Comparison of ENCODE assay signal across 21 cellular contexts in the genomic region with DNA sequence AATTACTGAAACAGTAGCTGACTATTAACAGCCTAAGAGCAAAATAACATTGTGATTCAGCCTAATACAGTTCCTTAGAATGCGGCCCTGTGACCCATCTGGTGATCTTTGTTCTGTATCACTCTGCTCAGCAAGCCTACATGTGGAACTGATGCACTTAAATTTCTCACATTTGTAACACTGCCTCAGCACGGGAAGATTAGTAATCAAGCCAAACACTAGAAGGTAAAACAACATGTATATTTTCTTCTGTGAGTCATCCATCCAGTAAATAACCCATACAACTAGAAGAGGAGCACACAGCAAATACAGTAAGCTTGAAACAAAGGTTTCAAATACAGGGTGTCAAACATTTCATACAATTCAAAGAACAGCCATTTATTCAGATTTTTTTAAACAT.
DNase-seq lines count a peak whose midpoint lies in the region; ATAC-seq, FAIRE-seq and TF ChIP-seq lines count a peak whose summit lies in the region.
"Had no signal": no experiment of that assay in that cellular context is flagged by ENCODE, and none has a peak within 500 bp of the region (broad histone marks: within the 10 kb centered on the region; RNA-seq: fewer than 3 reads in every experiment).

No MANE protein-coding gene starts in this region.

- no peaks in the 10 kb centered on the region for H3K36me3 Mint-ChIP-seq in MCF 10A (ENCODE audit: insufficient read depth, unreplicated experiment)
- H3K36me3 Mint-ChIP-seq: CD4-positive, CD25-positive, alpha-beta regulatory T cell had no signal

- POLR2A ChIA-PET in MCF 10A (lab: Yijun Ruan, JAX) = interaction anchor here (0.7 kb wide), 1 partner anchor 69 kb away, joined by 4 read pairs; no protein-coding TSS in a partner anchor

- H3K9me3 Mint-ChIP-seq in MCF 10A (ENCODE audit: unreplicated experiment) = no peaks in the 10 kb centered on the region

- no peak for ATAC-seq in GM21723 (IDR thresholded peaks at IDR 0.05; ENCODE audit: unreplicated experiment)
- ATAC-seq: left cardiac atrium; right cardiac atrium; stimulated activated naive CD8-positive, alpha-beta T cell treated with anti-CD3 and anti-CD28 coated beads, Interleukin-15, amount 100 ng/mL, for 72 hours; upper lobe of right lung had no signal

- H3K4me1 ChIP-seq in breast epithelium = peaks cover 0 to 4% of the 10 kb centered on the region in 2 donors
- H3K4me1 ChIP-seq: upper lobe of right lung had no signal

- no TSS peak for BruUV-seq in MCF 10A (replicated peaks; lab: Mats Ljungman, UMichigan)

- peaks cover 5% of the 10 kb centered on the region for H3K4me1 Mint-ChIP-seq in MCF 10A (ENCODE audit: insufficient read depth, unreplicated experiment)

- FAIRE-seq in bronchial epithelial cell (lab: Jason Lieb, UNC) (no peak), RCC 7860 (lab: Jason Lieb, UNC) (no peak)

- no peaks in the 10 kb centered on the region for H3K36me3 ChIP-seq in breast epithelium
- H3K36me3 ChIP-seq in bronchial epithelial cell (ENCODE audit: control insufficient read depth, insufficient read depth, low read length) = no peaks in the 10 kb centered on the region
- H3K36me3 ChIP-seq: upper lobe of right lung had no signal

- H3K4me3 ChIP-seq in breast epithelium = no peak overlapping the region
- H3K4me3 ChIP-seq in bronchial epithelial cell (ENCODE audit: low read depth, low read length) = no peak overlapping the region
- no peak overlapping the region for H3K4me3 ChIP-seq in foreskin fibroblast (ENCODE audit: low read depth in 1 of 2, low read length in 2 of 2)
- H3K4me3 ChIP-seq: upper lobe of right lung had no signal

- TF ChIP-seq CTCF in MCF 10A (IDR thresholded peaks at IDR 0.05; ENCODE audit: unreplicated experiment) (no peak), breast epithelium (IDR thresholded peaks at IDR 0.05) (no peak), bronchial epithelial cell (IDR thresholded peaks at IDR 0.05; ENCODE audit: insufficient read depth, low read length, severe bottlenecking) (no peak), foreskin fibroblast (IDR thresholded peaks at IDR 0.05; ENCODE audit: low read depth, low read length) (no peak)

- DNase-seq in MCF 10A (ENCODE audit: unreplicated experiment) (peak; percentile 31), breast epithelium (ENCODE audit: low spot score in 2 of 2) (no peak), bronchial epithelial cell (ENCODE audit: low read depth) (peak; percentile 60), foreskin fibroblast (peak; percentile 10 to 43), NCI-H524 (lab: John Stamatoyannopoulos, UW) (no peak), AG20443 (ENCODE audit: low spot score) (no peak), RCC 7860 (ENCODE audit: low spot score) (no peak)
- DNase-seq: activated CD4-positive, alpha-beta T cell treated with anti-CD3 and anti-CD28 coated beads for 4 hours; activated naive CD4-positive, alpha-beta T cell treated with Interleukin-2 at 50 U/mL for 16 hours; aorta; CD4-positive, CD25-positive, alpha-beta regulatory T cell; DMS79 treated with DMSO at 0.1 percent for 48 hours; left cardiac atrium; midbrain; NCI-H2029 treated with DMSO at 0.1 percent for 48 hours; NCI-H510A; right cardiac atrium; stimulated activated naive CD8-positive, alpha-beta T cell treated with anti-CD3 and anti-CD28 coated beads, Interleukin-15, amount 100 ng/mL, for 72 hours; upper lobe of right lung had no signal

- H3K27ac ChIP-seq in breast epithelium = no peak overlapping the region
- H3K27ac ChIP-seq: upper lobe of right lung had no signal

- no peak for TF ChIP-seq POLR2A in breast epithelium (IDR thresholded peaks at IDR 0.05)

- intact Hi-C loops in MCF 10A (cut with micrococcal nuclease) = no loop called here
- intact Hi-C loops in breast epithelium (cut with DNase I; ENCODE audit: low total_unique reads) = no loop called here

- H3K9me3 ChIP-seq in breast epithelium = peaks cover 5 to 19% of the 10 kb centered on the region in 2 donors

- no peak overlapping the region for H3K27ac Mint-ChIP-seq in MCF 10A (ENCODE audit: low read depth, unreplicated experiment)
- H3K27ac Mint-ChIP-seq: CD4-positive, CD25-positive, alpha-beta regulatory T cell; dendritic cell treated with granulocyte-macrophage colony-stimulating factor and Interleukin-4, amounts not matched to agents 40 ng/mL and 50 ng/mL, for 4 days; stimulated activated naive CD8-positive, alpha-beta T cell treated with anti-CD3 and anti-CD28 coated beads, Interleukin-15, amount 100 ng/mL, for 72 hours had no signal

- CTCF ChIA-PET in MCF 10A (lab: Yijun Ruan, JAX) = no interaction called here

- H3K27me3 Mint-ChIP-seq in MCF 10A (ENCODE audit: insufficient read depth, unreplicated experiment) = peaks cover 20% of the 10 kb centered on the region
- H3K27me3 Mint-ChIP-seq: dendritic cell treated with granulocyte-macrophage colony-stimulating factor and Interleukin-4, amounts not matched to agents 40 ng/mL and 50 ng/mL, for 4 days; stimulated activated naive CD8-positive, alpha-beta T cell treated with anti-CD3 and anti-CD28 coated beads, Interleukin-15, amount 100 ng/mL, for 72 hours had no signal

- H3K27me3 ChIP-seq in breast epithelium = no peaks in the 10 kb centered on the region
- no peaks in the 10 kb centered on the region for H3K27me3 ChIP-seq in bronchial epithelial cell (ENCODE audit: control insufficient read depth, insufficient read depth, low read length)
- H3K27me3 ChIP-seq: upper lobe of right lung had no signal

- no peak overlapping the region for H3K4me3 Mint-ChIP-seq in MCF 10A (ENCODE audit: unreplicated experiment)
- H3K4me3 Mint-ChIP-seq: CD4-positive, CD25-positive, alpha-beta regulatory T cell; dendritic cell treated with granulocyte-macrophage colony-stimulating factor and Interleukin-4, amounts not matched to agents 40 ng/mL and 50 ng/mL, for 4 days; stimulated activated naive CD8-positive, alpha-beta T cell treated with anti-CD3 and anti-CD28 coated beads, Interleukin-15, amount 100 ng/mL, for 72 hours had no signal

Comparison
In these comparisons a context has a peak if more than half of its experiments do, and no peak if none do; other contexts are left out.
1. DNase-seq: peak in MCF 10A (single experiment), bronchial epithelial cell (single experiment) and foreskin fibroblast (2 of 2); none in breast epithelium (0 of 2), NCI-H524 (0 of 2), AG20443 (single experiment) and RCC 7860 (single experiment).